22 cellular contexts compared by ENCODE assay signal in the genomic region with DNA sequence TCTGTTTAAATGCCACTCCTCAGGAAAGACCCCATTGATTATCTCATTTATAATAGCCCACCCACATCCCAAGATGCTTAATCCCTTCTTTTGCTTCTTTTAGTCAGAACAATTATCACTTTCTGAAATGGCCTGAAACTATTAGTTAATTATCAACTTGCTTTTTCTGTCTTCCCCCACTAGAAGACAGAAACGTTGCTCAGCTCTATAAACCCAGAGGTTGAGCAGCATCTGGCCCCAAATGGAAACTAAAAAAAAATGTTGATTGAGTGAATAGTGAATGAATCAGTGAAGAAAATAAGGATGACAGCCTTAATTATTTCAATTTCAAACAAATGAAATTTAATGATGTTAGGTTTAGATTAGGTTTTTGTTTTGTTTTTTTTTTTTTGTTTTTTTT.
"Had no signal": no experiment of that assay in that cellular context is flagged by ENCODE, and none has a peak within 500 bp of the region (broad histone marks: within the 10 kb centered on the region; RNA-seq: fewer than 3 reads in every experiment).

No MANE protein-coding gene starts in this region.

- H3K4me3 ChIP-seq: adrenal gland, ascending aorta, tibial nerve had no signal

- H3K27me3 Mint-ChIP-seq: dendritic cell treated with granulocyte-macrophage colony-stimulating factor and Interleukin-4, amounts not matched to agents 40 ng/mL and 50 ng/mL, for 4 days had no signal

- H3K27me3 ChIP-seq: adrenal gland, ascending aorta, brain microvascular endothelial cell, foreskin keratinocyte, tibial nerve had no signal

- H3K9me3 ChIP-seq: adrenal gland, ascending aorta, tibial nerve had no signal

- H3K4me1 Mint-ChIP-seq: memory B cell had no signal

- H3K36me3 ChIP-seq: adrenal gland, ascending aorta, brain microvascular endothelial cell, tibial nerve had no signal

- ATAC-seq: activated CD8-positive, alpha-beta T cell treated with anti-CD3 and anti-CD28 coated beads, Interleukin-2, amount 10 ng/mL, durations not matched to agents 7 days and 5 days; foreskin keratinocyte; sciatic nerve; stimulated activated effector memory CD8-positive, alpha-beta T cell treated with anti-CD3 and anti-CD28 coated beads, Interleukin-12 subunit alpha, Interleukin-12 subunit beta, amount 100 ng/mL, for 72 hours; stimulated activated naive CD8-positive, alpha-beta T cell treated with anti-CD3 and anti-CD28 coated beads, Interleukin-15, amount 100 ng/mL, for 72 hours had no signal

- H3K27ac Mint-ChIP-seq: activated CD8-positive, alpha-beta T cell treated with anti-CD3 and anti-CD28 coated beads, Interleukin-2, amount 10 ng/mL, durations not matched to agents 7 days and 5 days; activated naive CD8-positive, alpha-beta T cell; dendritic cell treated with granulocyte-macrophage colony-stimulating factor and Interleukin-4, amounts not matched to agents 40 ng/mL and 50 ng/mL, for 4 days; memory B cell; nephron progenitor cell; stimulated activated effector memory CD8-positive, alpha-beta T cell treated with anti-CD3 and anti-CD28 coated beads, Interleukin-12 subunit alpha, Interleukin-12 subunit beta, amount 100 ng/mL, for 72 hours; stimulated activated naive CD8-positive, alpha-beta T cell treated with anti-CD3 and anti-CD28 coated beads, Interleukin-15, amount 100 ng/mL, for 72 hours had no signal

- H3K4me3 Mint-ChIP-seq: activated CD8-positive, alpha-beta T cell treated with anti-CD3 and anti-CD28 coated beads, Interleukin-2, amount 10 ng/mL, durations not matched to agents 7 days and 5 days; activated naive CD8-positive, alpha-beta T cell; dendritic cell treated with granulocyte-macrophage colony-stimulating factor and Interleukin-4, amounts not matched to agents 40 ng/mL and 50 ng/mL, for 4 days; memory B cell; nephron progenitor cell; stimulated activated effector memory CD8-positive, alpha-beta T cell treated with anti-CD3 and anti-CD28 coated beads, Interleukin-12 subunit alpha, Interleukin-12 subunit beta, amount 100 ng/mL, for 72 hours; stimulated activated naive CD8-positive, alpha-beta T cell treated with anti-CD3 and anti-CD28 coated beads, Interleukin-15, amount 100 ng/mL, for 72 hours had no signal

- H3K36me3 Mint-ChIP-seq: memory B cell; stimulated activated effector memory CD8-positive, alpha-beta T cell treated with anti-CD3 and anti-CD28 coated beads, Interleukin-12 subunit alpha, Interleukin-12 subunit beta, amount 100 ng/mL, for 72 hours had no signal

- DNase-seq: activated CD4-positive, alpha-beta T cell treated with anti-CD3 and anti-CD28 coated beads for 1 hour; activated CD4-positive, alpha-beta T cell treated with anti-CD3 and anti-CD28 coated beads, Interleukin-2, amount 50 U/mL, for 1 hour; activated CD8-positive, alpha-beta T cell treated with anti-CD3 and anti-CD28 coated beads, Interleukin-2, amount 10 ng/mL, durations not matched to agents 7 days and 5 days; adrenal gland; brain microvascular endothelial cell; caudate nucleus; effector CD4-positive, alpha-beta T cell; erythroblast; foreskin keratinocyte; hippocampal formation; nephron progenitor cell; small intestine; stimulated activated CD4-positive, alpha-beta T cell treated with anti-CD3 and anti-CD28 coated beads, Interleukin-2, amount 100 ng/mL, for 24 hours; stimulated activated naive CD8-positive, alpha-beta T cell treated with anti-CD3 and anti-CD28 coated beads, Interleukin-15, amount 100 ng/mL, for 72 hours had no signal

- H3K9me3 Mint-ChIP-seq: nephron progenitor cell; stimulated activated naive CD8-positive, alpha-beta T cell treated with anti-CD3 and anti-CD28 coated beads, Interleukin-15, amount 100 ng/mL, for 72 hours had no signal

- H3K4me1 ChIP-seq: adrenal gland, ascending aorta, parathyroid adenoma, tibial nerve had no signal

- H3K27ac ChIP-seq: adrenal gland, ascending aorta, brain microvascular endothelial cell, foreskin keratinocyte, parathyroid adenoma, tibial nerve had no signal
